27 cellular contexts compared by ENCODE assay signal in the genomic region with DNA sequence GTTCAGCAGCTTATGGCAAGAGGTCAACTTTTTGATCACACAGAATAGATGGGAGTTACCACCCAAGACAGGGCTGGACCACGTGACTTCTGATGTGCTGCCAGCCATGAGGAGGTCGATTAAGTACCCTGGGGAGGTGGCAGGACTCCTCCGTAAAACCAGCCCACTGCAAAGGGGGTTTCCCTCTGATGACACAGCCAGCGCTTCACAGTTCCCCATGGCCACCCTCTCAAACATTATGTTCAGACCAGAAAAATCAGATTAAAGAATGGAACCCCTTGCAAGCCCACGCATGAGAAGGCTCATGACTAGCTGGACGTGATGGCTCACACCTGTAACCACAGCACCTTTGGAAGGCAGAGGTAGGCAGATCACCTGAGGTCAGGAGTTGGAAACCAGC.
DNase-seq lines count a peak whose midpoint lies in the region; ATAC-seq, FAIRE-seq and TF ChIP-seq lines count a peak whose summit lies in the region.
"Had no signal": no experiment of that assay in that cellular context is flagged by ENCODE, and none has a peak within 500 bp of the region (broad histone marks: within the 10 kb centered on the region; RNA-seq: fewer than 3 reads in every experiment).

No MANE protein-coding gene starts in this region.

- H3K4me3 Mint-ChIP-seq in T-cell, result no peak overlapping the region
- H3K4me3 Mint-ChIP-seq: natural killer cell treated with Interleukin-12 subunit alpha and Interleukin-12 subunit beta and Interleukin-15 and Interleukin-18, amount 100 ng/mL, for 72 hours had no signal

- no peaks in the 10 kb centered on the region; the same call in none of the 2 replicates for H3K4me1 ChIP-seq in GM12878 (ENCODE audit: control insufficient read depth, insufficient read depth, low read length)
- H3K4me1 ChIP-seq: upper lobe of left lung had no signal

- H3K36me3 Mint-ChIP-seq in T-cell, result no peaks in the 10 kb centered on the region
- H3K36me3 Mint-ChIP-seq: natural killer cell treated with Interleukin-12 subunit alpha and Interleukin-12 subunit beta and Interleukin-15 and Interleukin-18, amount 100 ng/mL, for 72 hours had no signal

- H3K36me3 ChIP-seq in GM06990 (ENCODE audit: control insufficient read depth, insufficient read depth, low read length) (no peaks in the 10 kb centered on the region), GM12878 (ENCODE audit: control insufficient read depth in 2 of 2, insufficient read depth in 2 of 2, low read length in 1 of 2) (no peaks in the 10 kb centered on the region)
- H3K36me3 ChIP-seq: brain microvascular endothelial cell, MG63, upper lobe of left lung had no signal

- no peak for TF ChIP-seq POLR2A in GM12878 (IDR thresholded peaks at IDR 0.05; ENCODE audit: low read depth, low read length)

- BruUV-seq in GM12878 (replicated peaks; lab: Mats Ljungman, UMichigan), result no TSS peak

- H3K4me2 ChIP-seq in GM12878 (ENCODE audit: control insufficient read depth, insufficient read depth), result no peak overlapping the region
- H3K4me2 ChIP-seq: smooth muscle cell had no signal

- H3K4me1 Mint-ChIP-seq in T-cell, result peaks cover 0 to 8% (median 0%) of the 10 kb centered on the region in 3 donors

- no peak overlapping the region for H3K27ac Mint-ChIP-seq in T-cell
- H3K27ac Mint-ChIP-seq: natural killer cell treated with Interleukin-12 subunit alpha and Interleukin-12 subunit beta and Interleukin-15 and Interleukin-18, amount 100 ng/mL, for 72 hours had no signal

- H3K9ac ChIP-seq in GM12878 (ENCODE audit: control insufficient read depth, insufficient read depth, low read length), result no peak overlapping the region

- H3K79me2 ChIP-seq in GM12878 (ENCODE audit: control insufficient read depth, insufficient read depth, low read length), result no peaks in the 10 kb centered on the region

- no peaks in the 10 kb centered on the region for H4K20me1 ChIP-seq in GM12878 (ENCODE audit: control insufficient read depth, insufficient read depth)

- H2AFZ ChIP-seq in GM12878 (ENCODE audit: control insufficient read depth, low read depth, low read length), result no peak overlapping the region

- no peaks in the 10 kb centered on the region for H3K9me3 ChIP-seq in GM12878 (replicated peaks; ENCODE audit: control insufficient read depth, insufficient read depth, low read length)
- H3K9me3 ChIP-seq: MG63, upper lobe of left lung had no signal

- peak; percentile 41 for FAIRE-seq in GM12878 (lab: Jason Lieb, UNC)
- FAIRE-seq: TTC549 had no signal

- TF ChIP-seq CTCF in GM06990 (IDR thresholded peaks at IDR 0.05; ENCODE audit: insufficient read depth, low read length, poor library complexity, severe bottlenecking) (no peak), GM12878 (IDR thresholded peaks at IDR 0.05 in 2 of 3, conservative IDR thresholded peaks at IDR 0.05 in 1 of 3; ENCODE audit: control insufficient read depth in 2 of 3, extremely low read depth in 1 of 3, insufficient read depth in 1 of 3, low read depth in 3 of 3, low read length in 3 of 3) (no peak), GM13977 (IDR thresholded peaks at IDR 0.05; ENCODE audit: extremely low read depth, insufficient read depth, missing control alignments) (no peak)

- H3K27ac ChIP-seq in GM12878 (ENCODE audit: control insufficient read depth, insufficient read depth), result no peak overlapping the region
- H3K27ac ChIP-seq: brain microvascular endothelial cell, C4-2B, RWPE1, upper lobe of left lung had no signal

- DNase-seq in GM06990 (ENCODE audit: extremely low read depth, insufficient read length), result peak; percentile 33
- DNase-seq in GM12878 (ENCODE audit: low read depth, low spot score), result no peak
- peak; percentile 22 for DNase-seq in renal cortical epithelial cell (ENCODE audit: low read depth)
- DNase-seq in NCI-H2029 treated with DMSO at 0.1 percent for 48 hours (lab: John Stamatoyannopoulos, UW), result no peak
- no peak for DNase-seq in T-cell
- no peak for DNase-seq in GM13977 (ENCODE audit: low spot score)
- DNase-seq: activated naive CD4-positive, alpha-beta T cell treated with Interleukin-2 at 50 U/mL for 16 hours; activated T-cell treated with anti-CD3 and anti-CD28 coated beads for 4 hours; amniotic stem cell; brain microvascular endothelial cell; DMS79; GF-D8; GOT3; left ventricle myocardium superior; MG63; NCI-H1417; NCI-H2081 treated with DMSO at 0.1 percent for 48 hours; NCI-H774; retina; stimulated activated CD4-positive, alpha-beta T cell treated with anti-CD3 and anti-CD28 coated beads, Interleukin-2, amount 100 ng/mL, for 24 hours had no signal

- ATAC-seq in GM18511 (IDR thresholded peaks at IDR 0.05; ENCODE audit: unreplicated experiment) (peak; percentile 57), GM12878 (peak; percentile 91), T-cell (replicated peaks in 1 of 4) (no peak)
- ATAC-seq: left ventricle myocardium superior; natural killer cell treated with Interleukin-12 subunit alpha and Interleukin-12 subunit beta and Interleukin-15 and Interleukin-18, amount 100 ng/mL, for 72 hours had no signal

- intact Hi-C loops in GM12878 (cut with micrococcal nuclease; ENCODE audit: unreplicated experiment), result no loop called here

- RAD21 ChIA-PET in GM12878 (lab: Charles Lee; ENCODE audit: unreplicated experiment), result interaction anchor here (1.0 kb wide), 1 partner anchor 65 kb away, joined by 4 read pairs; no protein-coding TSS in a partner anchor

- H3K27me3 ChIP-seq in GM06990 (replicated peaks; ENCODE audit: control insufficient read depth, insufficient read depth, low read length) (no peaks in the 10 kb centered on the region), GM12878 (replicated peaks in 1 of 2; ENCODE audit: control insufficient read depth in 2 of 2, insufficient read depth in 2 of 2, low read length in 1 of 2) (no peaks in the 10 kb centered on the region)
- H3K27me3 ChIP-seq: brain microvascular endothelial cell, MG63, upper lobe of left lung had no signal

- H3K9me3 Mint-ChIP-seq in T-cell, result no peaks in the 10 kb centered on the region
- H3K9me3 Mint-ChIP-seq: natural killer cell treated with Interleukin-12 subunit alpha and Interleukin-12 subunit beta and Interleukin-15 and Interleukin-18, amount 100 ng/mL, for 72 hours had no signal

- 8% methylated on average over 6 of the region's 6 CpGs for WGBS in GM12878 (ENCODE audit: insufficient coverage, insufficient replicate concordance, low lambda C conversion rate, missing lambda C conversion rate)

- SMC1A ChIA-PET in GM12878 (lab: Charles Lee; ENCODE audit: uncharacterized antibody, unreplicated experiment), result interaction anchor here (0.7 to 1.7 kb wide), 5 partner anchors 33 to 239 kb away, joined by 3 to 5 read pairs (median 3); no protein-coding TSS in a partner anchor

- CTCF ChIA-PET in GM12878 (lab: Yijun Ruan, JAX) (interaction anchor here (1.3 kb wide), 1 partner anchor 14 kb away, joined by 3 read pairs; no protein-coding TSS in a partner anchor), T-cell (lab: Charles Lee) (no interaction called here)

- TF ChIP-seq RAD21 in GM12878 (IDR thresholded peaks at IDR 0.05; ENCODE audit: insufficient read depth, low read depth, low read length), result no peak

- peaks cover 0 to 3% of the 10 kb centered on the region in 2 donors for H3K27me3 Mint-ChIP-seq in T-cell

- POLR2A ChIA-PET in GM12878 (lab: Charles Lee) (no interaction called here), T-cell (lab: Charles Lee) (no interaction called here)

- in situ Hi-C loops in GM12878 (cut with MboI) (no loop called here), GM13977 (cut with MboI; ENCODE audit: low pct_unique_long_range_greater_than_20kb, low sequenced_read_pairs, unreplicated experiment) (no loop called here)

- H3K4me3 ChIP-seq in GM06990 (replicated peaks; ENCODE audit: low read depth, low read length) (no peak overlapping the region), GM12878 (no peak overlapping the region)
- H3K4me3 ChIP-seq: MG63, smooth muscle cell, upper lobe of left lung had no signal

- no peak for TF ChIP-seq EP300 in GM12878 (IDR thresholded peaks at IDR 0.05; ENCODE audit: borderline replicate concordance in 1 of 2, control insufficient read depth in 1 of 2, low read depth in 2 of 2, low read length in 2 of 2)

TF ChIP-seq in GM12878, 131 proteins besides CTCF, POLR2A, EP300 and RAD21 (continues in another document):
- no peak for TF ChIP-seq SP1 (IDR thresholded peaks at IDR 0.05; ENCODE audit: low read depth, low read length)
- TF ChIP-seq, protein P1, sequence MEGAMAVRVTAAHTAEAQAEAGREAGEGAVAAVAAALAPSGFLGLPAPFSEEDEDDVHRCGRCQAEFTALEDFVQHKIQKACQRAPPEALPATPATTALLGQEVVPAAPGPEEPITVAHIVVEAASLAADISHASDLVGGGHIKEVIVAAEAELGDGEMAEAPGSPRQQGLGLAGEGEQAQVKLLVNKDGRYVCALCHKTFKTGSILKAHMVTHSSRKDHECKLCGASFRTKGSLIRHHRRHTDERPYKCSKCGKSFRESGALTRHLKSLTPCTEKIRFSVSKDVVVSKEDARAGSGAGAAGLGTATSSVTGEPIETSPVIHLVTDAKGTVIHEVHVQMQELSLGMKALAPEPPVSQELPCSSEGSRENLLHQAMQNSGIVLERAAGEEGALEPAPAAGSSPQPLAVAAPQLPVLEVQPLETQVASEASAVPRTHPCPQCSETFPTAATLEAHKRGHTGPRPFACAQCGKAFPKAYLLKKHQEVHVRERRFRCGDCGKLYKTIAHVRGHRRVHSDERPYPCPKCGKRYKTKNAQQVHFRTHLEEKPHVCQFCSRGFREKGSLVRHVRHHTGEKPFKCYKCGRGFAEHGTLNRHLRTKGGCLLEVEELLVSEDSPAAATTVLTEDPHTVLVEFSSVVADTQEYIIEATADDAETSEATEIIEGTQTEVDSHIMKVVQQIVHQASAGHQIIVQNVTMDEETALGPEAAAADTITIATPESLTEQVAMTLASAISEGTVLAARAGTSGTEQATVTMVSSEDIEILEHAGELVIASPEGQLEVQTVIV (IDR thresholded peaks at IDR 0.05; ENCODE audit: borderline replicate concordance, partially characterized antibody), result no peak
- no peak for TF ChIP-seq DPF2 (IDR thresholded peaks at IDR 0.05)
- TF ChIP-seq SUZ12 (IDR thresholded peaks at IDR 0.05; ENCODE audit: unreplicated experiment), result no peak
- TF ChIP-seq EED (IDR thresholded peaks at IDR 0.05; ENCODE audit: low read depth), result no peak
- TF ChIP-seq ATF7 (IDR thresholded peaks at IDR 0.05; ENCODE audit: low read depth), result peak; percentile 20; the same call in 1 of the 2 replicates

Comparison
In these comparisons a context has a peak if more than half of its experiments do, and no peak if none do; other contexts are left out.
1. DNase-seq: peak in GM06990 (single experiment) and renal cortical epithelial cell (single experiment); none in GM12878 (single experiment), NCI-H2029 treated with DMSO at 0.1 percent for 48 hours (single experiment), T-cell (0 of 34) and GM13977 (single experiment).
2. ATAC-seq: peak in GM18511 (single experiment) and GM12878 (single experiment); none in T-cell (0 of 4).